8 cellular contexts compared by ENCODE assay signal in genomic region chr1:109371271-109371739, GRCh38. TPM values are rescaled to one million over a fixed set of nuclear protein-coding genes. Genes with fewer than 3 reads are reported as not detected.
DNase-seq lines count a peak whose midpoint lies in the region; ATAC-seq and TF ChIP-seq lines count a peak whose summit lies in the region.

No MANE protein-coding gene starts in this region.

- ATAC-seq in left lobe of liver, result peak; percentile 88
- no peak for ATAC-seq in HG03139 (IDR thresholded peaks at IDR 0.05; ENCODE audit: unreplicated experiment)

- WGBS in transverse colon (ENCODE audit: low coverage in 1 of 2), 2 donors, result 50 to 54% methylated on average over 4 of the region's 4 CpGs

- no peak for TF ChIP-seq EP300 in transverse colon (IDR thresholded peaks at IDR 0.05; ENCODE audit: low read depth)

- H3K27me3 ChIP-seq in transverse colon, result no peaks in the 10 kb centered on the region

- H3K9me3 ChIP-seq in transverse colon, result no peaks in the 10 kb centered on the region

- DNase-seq in activated T-cell treated with anti-CD3 and anti-CD28 coated beads for 24 hours (ENCODE audit: low read depth) (peak; percentile 2), amniotic epithelial cell (ENCODE audit: low read depth) (peak; percentile 94), left lobe of liver (ENCODE audit: low spot score) (no peak), transverse colon (no peak), NCI-H1105 (lab: John Stamatoyannopoulos, UW) (no peak), RKO (ENCODE audit: low spot score) (no peak)
- DNase-seq in activated T-cell treated with anti-CD3 and anti-CD28 coated beads, Interleukin-2, amount 50 U/mL, for 1 hour, result no peak

- H3K27ac ChIP-seq in transverse colon, result peak overlapping the region; percentile 68 to 76 (median 74)

- in situ Hi-C loops in transverse colon (cut with MboI; ENCODE audit: low pct_ligation_motif_present in 1 of 4, low pct_unique_long_range_greater_than_20kb in 1 of 4, low sequenced_read_pairs in 3 of 4), result no loop called here

- TF ChIP-seq POLR2A in transverse colon (IDR thresholded peaks at IDR 0.05), result no peak

- intact Hi-C loops in transverse colon (cut with DNase I; ENCODE audit: low total_unique reads), result no loop called here

- peak overlapping the region in 1 of 4 donors; percentile 2 for H3K4me3 ChIP-seq in transverse colon

- H3K4me1 ChIP-seq in transverse colon, result peaks cover 3 to 45% (median 16%) of the 10 kb centered on the region in 4 donors

- no peak for TF ChIP-seq CTCF in transverse colon (IDR thresholded peaks at IDR 0.05)

- peaks cover 0 to 15% (median 4%) of the 10 kb centered on the region in 4 donors for H3K36me3 ChIP-seq in transverse colon

RNA-seq across cellular contexts. Expression of gene SORT1, which starts 26.4 kb away (rescaled TPM):
- total RNA-seq in left lobe of liver, result 3.6 TPM
- total RNA-seq in transverse colon, result 10 to 100 TPM; 53.5 to 79.3 (median 66.2) TPM

RNA-seq across cellular contexts. Expression of gene PSMA5, which starts 54.9 kb away (rescaled TPM):
- total RNA-seq in left lobe of liver, result 59.2 TPM
- 10 to 100 TPM; 28.4 to 41.8 (median 33.3) TPM for total RNA-seq in transverse colon

Comparison
In these comparisons a context has a peak if more than half of its experiments do, and no peak if none do; other contexts are left out.
1. DNase-seq: peak in activated T-cell treated with anti-CD3 and anti-CD28 coated beads for 24 hours (single experiment) and amniotic epithelial cell (single experiment); none in activated T-cell treated with anti-CD3 and anti-CD28 coated beads, Interleukin-2, amount 50 U/mL, for 1 hour (single experiment), left lobe of liver (single experiment), transverse colon (single experiment), NCI-H1105 (single experiment) and RKO (single experiment).
2. RNA of gene SORT1, which starts 26.4 kb away (total RNA-seq): 53.5 to 79.3 TPM in transverse colon; 3.6 TPM in left lobe of liver (single experiment); every median in the first group is over 10 times any median in the second.